In the genomic region with DNA sequence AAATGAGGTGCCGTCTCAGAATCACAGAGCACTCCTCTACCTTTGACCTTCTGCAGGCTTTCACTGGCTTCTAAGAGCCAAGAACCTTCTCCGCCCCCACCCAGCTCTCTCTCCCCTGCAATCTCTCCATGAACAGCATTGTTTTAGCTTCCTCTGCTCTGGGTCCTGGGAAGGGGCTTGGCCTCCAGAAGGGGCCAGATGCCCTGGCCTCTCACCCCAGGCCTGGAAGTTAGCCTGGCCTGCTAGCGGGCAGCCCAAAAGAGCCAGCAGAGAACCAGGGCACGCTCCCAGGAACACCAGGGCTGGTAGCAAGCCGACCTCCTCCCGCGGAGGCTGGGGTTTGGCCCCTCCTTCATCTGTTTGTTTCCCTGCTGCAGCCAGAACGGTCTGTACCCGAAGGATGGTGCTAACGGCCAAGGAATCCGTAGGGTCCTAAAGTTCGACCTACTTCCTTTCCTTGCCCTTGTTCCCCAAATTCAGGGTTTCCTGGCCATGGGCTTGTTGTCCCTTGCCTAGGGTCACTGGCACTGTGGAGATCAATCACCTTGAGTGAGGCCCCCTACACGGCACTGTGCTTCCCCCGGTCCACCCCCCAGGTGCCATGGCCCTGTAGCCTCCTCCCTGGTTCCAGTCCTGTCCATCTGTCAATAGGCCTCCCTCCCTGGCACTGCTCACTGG, we compare ENCODE assay signal across 8 cellular contexts. TPM values are rescaled to one million over a fixed set of nuclear protein-coding genes. Genes with fewer than 3 reads are reported as not detected.
DNase-seq lines count a peak whose midpoint lies in the region; ATAC-seq and TF ChIP-seq lines count a peak whose summit lies in the region.

No MANE protein-coding gene starts in this region.

- peaks cover 60% of the 10 kb centered on the region for H3K4me1 Mint-ChIP-seq in activated T-helper 2 cell treated with anti-CD3 and anti-CD28 coated beads, Interferon-gamma antibody, Interleukin-2, Interleukin-4, amounts not matched to agents 10 μg/mL and 5 μg/mL and 100 μg/mL, durations not matched to agents 14 hours and 24 hours and 36 hours (ENCODE audit: low read depth)
- peaks cover 55 to 90% (median 72%) of the 10 kb centered on the region in 7 donors for H3K4me1 Mint-ChIP-seq in naive thymus-derived CD4-positive, alpha-beta T cell

- H3K4me3 ChIP-seq in fibroblast of villous mesenchyme (ENCODE audit: low read depth, low read length): peak overlapping the region; percentile 30
- H3K4me3 ChIP-seq in naive thymus-derived CD4-positive, alpha-beta T cell (ENCODE audit: low read length): peak overlapping the region; percentile 5

- peak overlapping the region; percentile 90 for H3K27ac Mint-ChIP-seq in activated T-helper 2 cell treated with anti-CD3 and anti-CD28 coated beads, Interferon-gamma antibody, Interleukin-2, Interleukin-4, amounts not matched to agents 10 μg/mL and 5 μg/mL and 100 μg/mL, durations not matched to agents 14 hours and 24 hours and 36 hours
- H3K27ac Mint-ChIP-seq in naive thymus-derived CD4-positive, alpha-beta T cell: peak overlapping the region; percentile 84 to 98 (median 95)

- no peaks in the 10 kb centered on the region for H3K9me3 ChIP-seq in naive thymus-derived CD4-positive, alpha-beta T cell (ENCODE audit: control insufficient read depth in 2 of 3, low read length in 3 of 3)

- no peaks in the 10 kb centered on the region for H3K27me3 Mint-ChIP-seq in activated T-helper 2 cell treated with anti-CD3 and anti-CD28 coated beads, Interferon-gamma antibody, Interleukin-2, Interleukin-4, amounts not matched to agents 10 μg/mL and 5 μg/mL and 100 μg/mL, durations not matched to agents 14 hours and 24 hours and 36 hours (ENCODE audit: low read depth)
- H3K27me3 Mint-ChIP-seq in naive thymus-derived CD4-positive, alpha-beta T cell: no peaks in the 10 kb centered on the region

- peak; percentile 34 for DNase-seq in activated gamma-delta T cell treated with Interleukin-2 at 50 U/mL for 16 hours
- DNase-seq in activated gamma-delta T cell (lab: John Stamatoyannopoulos, UW): no peak
- DNase-seq in NCI-H2196 (lab: John Stamatoyannopoulos, UW; ENCODE audit: unreplicated experiment): peak; percentile 38
- peak; percentile 36 for DNase-seq in activated T-helper 2 cell treated with anti-CD3 and anti-CD28 coated beads, Interferon-gamma antibody, Interleukin-2, Interleukin-4, amounts not matched to agents 10 μg/mL and 5 μg/mL and 100 μg/mL, durations not matched to agents 14 hours and 24 hours and 36 hours (ENCODE audit: low spot score)
- DNase-seq in fibroblast of villous mesenchyme (ENCODE audit: low read depth): peak; percentile 89
- peak in 5 of 9 donors; percentile 37 to 53 (median 46) for DNase-seq in naive thymus-derived CD4-positive, alpha-beta T cell
- no peak for DNase-seq in cortex of kidney (lab: John Stamatoyannopoulos, UW)
- DNase-seq in amniotic stem cell (lab: John Stamatoyannopoulos, UW): no peak

- H3K4me3 Mint-ChIP-seq in activated T-helper 2 cell treated with anti-CD3 and anti-CD28 coated beads, Interferon-gamma antibody, Interleukin-2, Interleukin-4, amounts not matched to agents 10 μg/mL and 5 μg/mL and 100 μg/mL, durations not matched to agents 14 hours and 24 hours and 36 hours (ENCODE audit: low read depth): peak overlapping the region; percentile 70
- peak overlapping the region; percentile 64 to 91 (median 84) for H3K4me3 Mint-ChIP-seq in naive thymus-derived CD4-positive, alpha-beta T cell

- H3K27me3 ChIP-seq in naive thymus-derived CD4-positive, alpha-beta T cell (ENCODE audit: control insufficient read depth in 2 of 2, insufficient read depth in 2 of 2, low read length in 2 of 2): no peaks in the 10 kb centered on the region

- peaks cover 30 to 82% of the 10 kb centered on the region in 2 donors for H3K4me1 ChIP-seq in naive thymus-derived CD4-positive, alpha-beta T cell (ENCODE audit: control insufficient read depth in 2 of 2, insufficient read depth in 2 of 2, low read length in 2 of 2)

- H3K27ac ChIP-seq in naive thymus-derived CD4-positive, alpha-beta T cell (ENCODE audit: low read depth, low read length): peak overlapping the region; percentile 69

- no peaks in the 10 kb centered on the region for H3K36me3 ChIP-seq in naive thymus-derived CD4-positive, alpha-beta T cell (ENCODE audit: control insufficient read depth in 2 of 3, insufficient read depth in 3 of 3, low read length in 3 of 3)

- ATAC-seq in naive thymus-derived CD4-positive, alpha-beta T cell: peak; percentile 75

- H3K9me3 Mint-ChIP-seq in activated T-helper 2 cell treated with anti-CD3 and anti-CD28 coated beads, Interferon-gamma antibody, Interleukin-2, Interleukin-4, amounts not matched to agents 10 μg/mL and 5 μg/mL and 100 μg/mL, durations not matched to agents 14 hours and 24 hours and 36 hours: no peaks in the 10 kb centered on the region
- H3K9me3 Mint-ChIP-seq in naive thymus-derived CD4-positive, alpha-beta T cell: no peaks in the 10 kb centered on the region

- intact Hi-C loops in activated T-helper 2 cell treated with anti-CD3 and anti-CD28 coated beads, Interferon-gamma antibody, Interleukin-2, Interleukin-4, amounts not matched to agents 10 μg/mL and 5 μg/mL and 100 μg/mL, durations not matched to agents 14 hours and 24 hours and 36 hours (cut with micrococcal nuclease): no loop called here
- intact Hi-C loops in naive thymus-derived CD4-positive, alpha-beta T cell (cut with micrococcal nuclease): no loop called here

- POLR2A ChIA-PET in naive thymus-derived CD4-positive, alpha-beta T cell (lab: Charles Lee): interaction anchor here (0.6 to 18.6 kb wide), 10 partner anchors 9 to 79 kb away, joined by 3 to 219 read pairs (median 6); partner anchors contain the start of genes ANAPC16, ASCC1 and DDIT4

- H3K36me3 Mint-ChIP-seq in activated T-helper 2 cell treated with anti-CD3 and anti-CD28 coated beads, Interferon-gamma antibody, Interleukin-2, Interleukin-4, amounts not matched to agents 10 μg/mL and 5 μg/mL and 100 μg/mL, durations not matched to agents 14 hours and 24 hours and 36 hours (ENCODE audit: low read depth): no peaks in the 10 kb centered on the region
- no peaks in the 10 kb centered on the region for H3K36me3 Mint-ChIP-seq in naive thymus-derived CD4-positive, alpha-beta T cell

- TF ChIP-seq CTCF in fibroblast of villous mesenchyme (IDR thresholded peaks at IDR 0.05; ENCODE audit: insufficient read depth, low read depth, low read length): no peak

- CTCF ChIA-PET in naive thymus-derived CD4-positive, alpha-beta T cell (lab: Charles Lee): interaction anchor here (0.7 to 2.3 kb wide), 3 partner anchors 10 to 31 kb away, joined by 3 to 7 read pairs (median 4); no protein-coding TSS in a partner anchor

RNA-seq across cellular contexts. Expression of gene DDIT4, which starts 18.7 kb away (rescaled TPM):
- 543 and 569 TPM in 2 replicates for total RNA-seq in activated T-helper 2 cell treated with anti-CD3 and anti-CD28 coated beads, Interferon-gamma antibody, Interleukin-2, Interleukin-4, amounts not matched to agents 10 μg/mL and 5 μg/mL and 100 μg/mL, durations not matched to agents 14 hours and 24 hours and 36 hours
- 88.5 and 325 TPM in 2 replicates for total RNA-seq in fibroblast of villous mesenchyme
- total RNA-seq in naive thymus-derived CD4-positive, alpha-beta T cell: 100 to 1,000 TPM in 3 of 5 experiments, 10 to 100 TPM in 2; 25.4 to 335 (median 135) TPM
- polyA plus RNA-seq in naive thymus-derived CD4-positive, alpha-beta T cell: 100 to 1,000 TPM in 1 of 2 donors, 10 to 100 TPM in 1; 80.4 to 219 TPM

RNA-seq across cellular contexts. Expression of gene ASCC1, which starts 39.0 kb away (rescaled TPM):
- total RNA-seq in activated T-helper 2 cell treated with anti-CD3 and anti-CD28 coated beads, Interferon-gamma antibody, Interleukin-2, Interleukin-4, amounts not matched to agents 10 μg/mL and 5 μg/mL and 100 μg/mL, durations not matched to agents 14 hours and 24 hours and 36 hours: 46.2 and 49.6 TPM in 2 replicates
- total RNA-seq in fibroblast of villous mesenchyme: 32.5 and 41.0 TPM in 2 replicates
- total RNA-seq in naive thymus-derived CD4-positive, alpha-beta T cell: 10 to 100 TPM; 19.4 to 33.1 (median 24.2) TPM
- 10 to 100 TPM; 25.2 to 27.1 TPM for polyA plus RNA-seq in naive thymus-derived CD4-positive, alpha-beta T cell

RNA-seq across cellular contexts. Expression of gene ANAPC16, which starts 39.2 kb away (rescaled TPM):
- total RNA-seq in activated T-helper 2 cell treated with anti-CD3 and anti-CD28 coated beads, Interferon-gamma antibody, Interleukin-2, Interleukin-4, amounts not matched to agents 10 μg/mL and 5 μg/mL and 100 μg/mL, durations not matched to agents 14 hours and 24 hours and 36 hours: 94.1 and 95.9 TPM in 2 replicates
- 43.2 and 66.1 TPM in 2 replicates for total RNA-seq in fibroblast of villous mesenchyme
- 100 to 1,000 TPM in 3 of 5 experiments, 10 to 100 TPM in 2; 85.5 to 131 (median 105) TPM for total RNA-seq in naive thymus-derived CD4-positive, alpha-beta T cell
- polyA plus RNA-seq in naive thymus-derived CD4-positive, alpha-beta T cell: 100 to 1,000 TPM; 318 to 445 TPM

Comparison
In these comparisons a context has a peak if more than half of its experiments do, and no peak if none do; other contexts are left out.
1. DNase-seq: peak in activated gamma-delta T cell treated with Interleukin-2 at 50 U/mL for 16 hours (single experiment), NCI-H2196 (single experiment), activated T-helper 2 cell treated with anti-CD3 and anti-CD28 coated beads, Interferon-gamma antibody, Interleukin-2, Interleukin-4, amounts not matched to agents 10 μg/mL and 5 μg/mL and 100 μg/mL, durations not matched to agents 14 hours and 24 hours and 36 hours (single experiment), fibroblast of villous mesenchyme (single experiment) and naive thymus-derived CD4-positive, alpha-beta T cell (5 of 9); none in activated gamma-delta T cell (single experiment), cortex of kidney (single experiment) and amniotic stem cell (single experiment).